Comparison of ENCODE assay signal across 23 cellular contexts in the genomic region with DNA sequence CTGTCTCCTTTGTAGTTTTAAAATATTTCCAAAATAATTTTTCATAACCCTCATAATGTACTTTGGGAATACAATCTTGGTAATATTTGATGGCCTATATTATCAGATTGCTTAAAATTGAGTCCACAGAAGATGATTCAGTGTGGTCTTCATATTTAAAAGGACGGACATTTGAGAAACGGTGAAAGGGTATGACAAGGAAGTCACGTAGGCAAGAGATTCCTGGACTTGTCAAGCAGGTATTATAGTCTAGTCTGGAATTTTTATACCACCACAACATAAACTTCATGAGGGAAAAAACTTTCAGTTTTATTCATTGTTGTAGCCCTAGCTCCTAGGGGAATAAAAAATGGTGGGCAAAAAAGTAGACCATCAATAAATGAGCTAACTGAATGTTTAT.
DNase-seq lines count a peak whose midpoint lies in the region; ATAC-seq and TF ChIP-seq lines count a peak whose summit lies in the region.
"Had no signal": no experiment of that assay in that cellular context is flagged by ENCODE, and none has a peak within 500 bp of the region (broad histone marks: within the 10 kb centered on the region; RNA-seq: fewer than 3 reads in every experiment).

No MANE protein-coding gene starts in this region.

- H3K9me2 ChIP-seq in PC-3 (replicated peaks; ENCODE audit: low read length) = no peaks in the 10 kb centered on the region

- no peaks in the 10 kb centered on the region for H3K27me3 Mint-ChIP-seq in activated naive CD4-positive, alpha-beta T cell treated with anti-CD3 and anti-CD28 coated beads, Interleukin-2, amount 10 ng/mL, durations not matched to agents 7 days and 5 days
- H3K27me3 Mint-ChIP-seq: T-cell had no signal

- H4K20me1 ChIP-seq in PC-3 (ENCODE audit: low read length) = no peaks in the 10 kb centered on the region

- no peaks in the 10 kb centered on the region for H3K9me3 Mint-ChIP-seq in activated naive CD4-positive, alpha-beta T cell treated with anti-CD3 and anti-CD28 coated beads, Interleukin-2, amount 10 ng/mL, durations not matched to agents 7 days and 5 days
- no peaks in the 10 kb centered on the region for H3K9me3 Mint-ChIP-seq in activated naive CD4-positive, alpha-beta T cell treated with anti-CD3 and anti-CD28 coated beads, Interleukin-2, amount 50 U/mL, for 72 hours
- H3K9me3 Mint-ChIP-seq: neural progenitor cell, T-cell had no signal

- TF ChIP-seq CTCF in PC-3 (conservative IDR thresholded peaks at IDR 0.05; ENCODE audit: low read depth, low read length) = no peak

- no peak overlapping the region for H3K4me3 ChIP-seq in PC-3 (ENCODE audit: low read length)
- H3K4me3 ChIP-seq in skeletal muscle tissue (ENCODE audit: low read length in 3 of 3) = no peak overlapping the region
- H3K4me3 ChIP-seq: neural progenitor cell, thoracic aorta had no signal

- H3F3A ChIP-seq in PC-3 (ENCODE audit: low read length, unreplicated experiment) = peaks cover 15% of the 10 kb centered on the region

- DNase-seq in activated naive CD4-positive, alpha-beta T cell treated with anti-CD3 and anti-CD28 coated beads, Interleukin-2, amount 10 ng/mL, durations not matched to agents 7 days and 5 days = no peak
- no peak for DNase-seq in activated naive CD4-positive, alpha-beta T cell treated with anti-CD3 and anti-CD28 coated beads, Interleukin-2, amount 50 U/mL, for 72 hours (ENCODE audit: low spot score in 2 of 2)
- DNase-seq in PC-3 (peak; percentile 72), epithelial cell of prostate (ENCODE audit: low read depth, low spot score) (peak; percentile 27), ACHN (no peak), NCI-H2107 treated with DMSO at 0.1 percent for 48 hours (lab: John Stamatoyannopoulos, UW; ENCODE audit: unreplicated experiment) (no peak)
- DNase-seq: activated CD4-positive, alpha-beta T cell treated with anti-CD3 and anti-CD28 coated beads, Interleukin-2, amount 50 U/mL, for 4 hours; activated gamma-delta T cell; amniotic stem cell; brain microvascular endothelial cell; DMS53; erythroblast; H7; NCI-H1105; NCI-H2029; NCI-H526; stimulated activated naive CD4-positive, alpha-beta T cell treated with Interleukin-2 at 50 U/mL for 16 hours; T-cell had no signal

- H3K27ac Mint-ChIP-seq in activated naive CD4-positive, alpha-beta T cell treated with anti-CD3 and anti-CD28 coated beads, Interleukin-2, amount 10 ng/mL, durations not matched to agents 7 days and 5 days = peak overlapping the region; percentile 19
- H3K27ac Mint-ChIP-seq in activated naive CD4-positive, alpha-beta T cell treated with anti-CD3 and anti-CD28 coated beads, Interleukin-2, amount 50 U/mL, for 72 hours = peak overlapping the region in 1 of 2 donors; percentile 60
- H3K27ac Mint-ChIP-seq: neural progenitor cell had no signal

- H3K4me1 ChIP-seq in PC-3 (ENCODE audit: insufficient read depth, low read length) = peaks cover 52% of the 10 kb centered on the region
- H3K4me1 ChIP-seq in skeletal muscle tissue (ENCODE audit: control insufficient read depth in 3 of 3, insufficient read depth in 3 of 3, low read length in 3 of 3) = peaks cover 0 to 10% (median 6%) of the 10 kb centered on the region in 3 donors
- H3K4me1 ChIP-seq: neural progenitor cell had no signal

- peak overlapping the region; percentile 53 for H3K27ac ChIP-seq in PC-3 (ENCODE audit: low read length)
- H3K27ac ChIP-seq in epithelial cell of prostate = peak overlapping the region; percentile 73
- peak overlapping the region; percentile 78 for H3K27ac ChIP-seq in skeletal muscle tissue (ENCODE audit: low read depth, low read length)
- H3K27ac ChIP-seq: neural progenitor cell, thoracic aorta had no signal

- H3K9me3 ChIP-seq in PC-3 (ENCODE audit: low read length) (no peaks in the 10 kb centered on the region), skeletal muscle tissue (ENCODE audit: control insufficient read depth in 3 of 3, low read length in 3 of 3) (no peaks in the 10 kb centered on the region)
- H3K9me3 ChIP-seq: thoracic aorta had no signal

- intact Hi-C loops in PC-3 (cut with micrococcal nuclease) = loop anchor here (2.0 to 10.0 kb wide), 3 partner anchors 82 to 121 kb away; a partner anchor contains a TSS

- no peak overlapping the region for H2AFZ ChIP-seq in PC-3 (ENCODE audit: low read length)
- H2AFZ ChIP-seq: neural progenitor cell had no signal

- peaks cover 58% of the 10 kb centered on the region for H3K36me3 Mint-ChIP-seq in activated naive CD4-positive, alpha-beta T cell treated with anti-CD3 and anti-CD28 coated beads, Interleukin-2, amount 10 ng/mL, durations not matched to agents 7 days and 5 days
- peaks cover 0 to 45% of the 10 kb centered on the region in 2 donors for H3K36me3 Mint-ChIP-seq in activated naive CD4-positive, alpha-beta T cell treated with anti-CD3 and anti-CD28 coated beads, Interleukin-2, amount 50 U/mL, for 72 hours

- H3K4me2 ChIP-seq in PC-3 (ENCODE audit: low read length) = peak overlapping the region; percentile 68
- H3K4me2 ChIP-seq: neural progenitor cell had no signal

- peaks cover 12% of the 10 kb centered on the region; the same call in 1 of the 2 replicates for H3K36me3 ChIP-seq in PC-3 (ENCODE audit: low read depth, low read length)
- H3K36me3 ChIP-seq in skeletal muscle tissue (ENCODE audit: control insufficient read depth in 3 of 3, insufficient read depth in 3 of 3, low read length in 3 of 3) = peaks cover 7 to 27% (median 23%) of the 10 kb centered on the region in 3 donors

- H3K4me3 Mint-ChIP-seq in activated naive CD4-positive, alpha-beta T cell treated with anti-CD3 and anti-CD28 coated beads, Interleukin-2, amount 10 ng/mL, durations not matched to agents 7 days and 5 days = no peak overlapping the region
- H3K4me3 Mint-ChIP-seq: neural progenitor cell, T-cell had no signal

- H3K4me1 Mint-ChIP-seq in activated naive CD4-positive, alpha-beta T cell treated with anti-CD3 and anti-CD28 coated beads, Interleukin-2, amount 10 ng/mL, durations not matched to agents 7 days and 5 days = peaks cover 24% of the 10 kb centered on the region

- CTCF ChIA-PET in activated naive CD4-positive, alpha-beta T cell treated with anti-CD3 and anti-CD28 coated beads, Interleukin-2, amount 10 ng/mL, durations not matched to agents 7 days and 5 days (lab: Charles Lee) = interaction anchor here (1.9 kb wide), 1 partner anchor 115 kb away, joined by 5 read pairs; no protein-coding TSS in a partner anchor
- CTCF ChIA-PET in PC-3 (lab: Charles Lee) = no interaction called here

- in situ Hi-C loops in ACHN (cut with HindIII; ENCODE audit: low pct_ligation_motif_present, low pct_unique_long_range_greater_than_20kb, low sequenced_read_pairs) = no loop called here

- H3K9ac ChIP-seq in PC-3 (ENCODE audit: low read length) (no peak overlapping the region), skeletal muscle tissue (ENCODE audit: low read depth in 1 of 3, low read length in 3 of 3) (no peak overlapping the region)
- H3K9ac ChIP-seq: neural progenitor cell had no signal

- H3K79me2 ChIP-seq in PC-3 (ENCODE audit: low read length) = no peaks in the 10 kb centered on the region

- POLR2A ChIA-PET in PC-3 (lab: Charles Lee; ENCODE audit: unreplicated experiment) = no interaction called here

- no peaks in the 10 kb centered on the region for H3K27me3 ChIP-seq in PC-3 (ENCODE audit: low read length)
- H3K27me3 ChIP-seq in skeletal muscle tissue (ENCODE audit: control insufficient read depth in 3 of 3, insufficient read depth in 3 of 3, low read length in 3 of 3) = no peaks in the 10 kb centered on the region
- H3K27me3 ChIP-seq: brain microvascular endothelial cell, neural progenitor cell had no signal

- no TSS peak for BruUV-seq in PC-3 (replicated peaks; lab: Mats Ljungman, UMichigan)

- ATAC-seq in activated naive CD4-positive, alpha-beta T cell treated with anti-CD3 and anti-CD28 coated beads, Interleukin-2, amount 50 U/mL, for 72 hours = no peak
- no peak for ATAC-seq in PC-3
- ATAC-seq in GM21576 (IDR thresholded peaks at IDR 0.05; ENCODE audit: unreplicated experiment) = no peak
- ATAC-seq: sciatic nerve had no signal

Comparison
In these comparisons a context has a peak if more than half of its experiments do, and no peak if none do; other contexts are left out.
1. DNase-seq: peak in PC-3 (single experiment) and epithelial cell of prostate (single experiment); none in activated naive CD4-positive, alpha-beta T cell treated with anti-CD3 and anti-CD28 coated beads, Interleukin-2, amount 10 ng/mL, durations not matched to agents 7 days and 5 days (single experiment), activated naive CD4-positive, alpha-beta T cell treated with anti-CD3 and anti-CD28 coated beads, Interleukin-2, amount 50 U/mL, for 72 hours (0 of 2), ACHN (single experiment) and NCI-H2107 treated with DMSO at 0.1 percent for 48 hours (single experiment).
2. Peak in every context shown above with its lines, with median percentiles within 50 percentile points of each other: H3K27ac ChIP-seq.